In the genomic region with DNA sequence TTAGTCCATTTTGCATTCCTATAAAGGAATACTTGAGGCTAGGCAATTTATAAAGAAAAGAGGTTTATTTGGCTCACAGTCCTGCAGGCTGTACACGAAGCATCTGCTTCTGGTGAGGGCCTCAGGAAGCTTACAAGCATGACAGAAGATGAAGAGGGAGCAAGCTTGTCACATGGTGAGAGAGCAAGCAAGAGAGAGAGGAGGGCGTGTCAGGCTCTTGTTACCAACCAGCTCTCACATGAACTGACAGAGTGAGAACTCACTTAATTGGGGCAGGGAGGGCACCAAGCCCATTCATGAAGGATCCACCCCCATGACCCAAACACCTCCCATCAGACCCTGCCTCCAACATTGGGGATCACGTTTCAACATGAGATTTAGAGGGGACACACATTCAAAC, we compare ENCODE assay signal across 33 cellular contexts. TPM values are rescaled to one million over a fixed set of nuclear protein-coding genes. Genes with fewer than 3 reads are reported as not detected.
"Had no signal": no experiment of that assay in that cellular context is flagged by ENCODE, and none has a peak within 500 bp of the region (broad histone marks: within the 10 kb centered on the region; RNA-seq: fewer than 3 reads in every experiment).

No MANE protein-coding gene starts in this region.

- FAIRE-seq: islet of Langerhans, pancreas had no signal

- H3K9me3 ChIP-seq: heart right ventricle, lower lobe of right lung, neutrophil, pancreas, suprapubic skin, transverse colon, upper lobe of right lung, vagina had no signal

- H3K27ac ChIP-seq: epithelial cell of prostate, heart right ventricle, lower lobe of right lung, neutrophil, pancreas, suprapubic skin, transverse colon, upper lobe of right lung, vagina had no signal

- H3K4me3 ChIP-seq: heart right ventricle, lower lobe of right lung, pancreas, smooth muscle cell, suprapubic skin, transverse colon, upper lobe of right lung, vagina had no signal

- H3K4me2 ChIP-seq: smooth muscle cell had no signal

- ATAC-seq: effector memory CD8-positive, alpha-beta T cell; esophagus mucosa; heart right ventricle; left colon; left ventricle myocardium superior; lower lobe of right lung; natural killer cell; pancreas; sciatic nerve; stimulated activated naive CD8-positive, alpha-beta T cell treated with anti-CD3 and anti-CD28 coated beads, Interleukin-15, amount 100 ng/mL, for 72 hours; upper lobe of right lung had no signal

- DNase-seq: cortex of kidney; effector memory CD8-positive, alpha-beta T cell; foreskin melanocyte; glutamatergic neuron; heart right ventricle; hippocampal formation; kidney glomerular epithelial cell; left colon; left ventricle myocardium superior; lower lobe of right lung; natural killer cell; pancreas; stimulated activated CD4-positive, alpha-beta T cell treated with anti-CD3 and anti-CD28 coated beads, Interleukin-12 subunit alpha, Interleukin-12 subunit beta, amount 100 ng/mL, for 4 hours; stimulated activated CD4-positive, alpha-beta T cell treated with anti-CD3 and anti-CD28 coated beads, Interleukin-1b, Interleukin-23, amount 100 ng/mL, for 48 hours; stimulated activated CD4-positive, alpha-beta T cell treated with anti-CD3 and anti-CD28 coated beads, Interleukin-4, amount 100 ng/mL, for 1 hour; stimulated activated CD8-positive, alpha-beta memory T cell treated with anti-CD3 and anti-CD28 coated beads, Interleukin-4, amount 100 ng/mL, for 48 hours; stimulated activated naive CD4-positive, alpha-beta T cell; stimulated activated naive CD8-positive, alpha-beta T cell treated with anti-CD3 and anti-CD28 coated beads, Interleukin-15, amount 100 ng/mL, for 72 hours; transverse colon; upper lobe of right lung had no signal

- H3K27me3 ChIP-seq: heart right ventricle, pancreas, suprapubic skin, transverse colon, upper lobe of right lung, vagina had no signal

- H3K36me3 ChIP-seq: heart right ventricle, lower lobe of right lung, neutrophil, pancreas, suprapubic skin, transverse colon, upper lobe of right lung, vagina had no signal

- H3K4me1 ChIP-seq: pancreas had no signal

RNA-seq across cellular contexts. Expression of gene CHCT1, which starts 1.6 kb away (rescaled TPM):
- total RNA-seq: esophagus mucosa, fibroblast of lung, left colon, left ventricle myocardium superior, lower lobe of right lung, mononuclear cell, natural killer cell, omental fat pad, pancreas, posterior vena cava, sciatic nerve, smooth muscle cell, suprapubic skin, transverse colon, upper lobe of right lung, vagina had no signal
- polyA plus RNA-seq: fibroblast of lung, heart right ventricle, neural cell, smooth muscle cell had no signal
